Comparison of ENCODE assay signal across 15 cellular contexts in genomic region chr6:17851001-17851719, GRCh38.
DNase-seq lines count a peak whose midpoint lies in the region; ATAC-seq, FAIRE-seq and TF ChIP-seq lines count a peak whose summit lies in the region.
"Had no signal": no experiment of that assay in that cellular context is flagged by ENCODE, and none has a peak within 500 bp of the region (broad histone marks: within the 10 kb centered on the region; RNA-seq: fewer than 3 reads in every experiment).

No MANE protein-coding gene starts in this region.

- TF ChIP-seq CTCF in A549 (IDR thresholded peaks at IDR 0.05) (no peak), K562 (IDR thresholded peaks at IDR 0.05 in 2 of 3, conservative IDR thresholded peaks at IDR 0.05 in 1 of 3; ENCODE audit: insufficient read depth in 2 of 3, low read depth in 1 of 3, low read length in 3 of 3) (no peak)

- no peak overlapping the region for H3K4me3 ChIP-seq in A549
- H3K4me3 ChIP-seq in K562, result no peak overlapping the region
- no peak overlapping the region for H3K4me3 ChIP-seq in H7 (ENCODE audit: insufficient read depth, low read depth, low read length)

- H3K9me3 ChIP-seq in A549 (no peaks in the 10 kb centered on the region), K562 (replicated peaks; ENCODE audit: control insufficient read depth, insufficient read depth, low read depth, low read length) (no peaks in the 10 kb centered on the region)

- no peaks in the 10 kb centered on the region for H3K79me2 ChIP-seq in K562 (ENCODE audit: control insufficient read depth, insufficient read depth, low read length)

- BruUV-seq in K562 (replicated peaks; lab: Mats Ljungman, UMichigan), result no TSS peak

- H3K27me3 ChIP-seq in K562 (ENCODE audit: control insufficient read depth in 2 of 2, insufficient read depth in 2 of 2, low read length in 2 of 2), result no peaks in the 10 kb centered on the region
- no peaks in the 10 kb centered on the region for H3K27me3 ChIP-seq in H7 (ENCODE audit: control insufficient read depth, insufficient read depth, low read length)

- no peaks in the 10 kb centered on the region for H4K20me1 ChIP-seq in K562 (replicated peaks; ENCODE audit: control insufficient read depth, insufficient read depth, low read length)

- H3K4me2 ChIP-seq in A549 (peak overlapping the region; percentile 54), K562 (ENCODE audit: insufficient read depth, low read length) (no peak overlapping the region)

- H3K36me3 ChIP-seq in K562 (ENCODE audit: control insufficient read depth, insufficient read depth, low read length), result peaks cover 61% of the 10 kb centered on the region
- no peaks in the 10 kb centered on the region for H3K36me3 ChIP-seq in H7 (replicated peaks; ENCODE audit: control insufficient read depth, insufficient read depth, low read length)

- CTCF ChIA-PET in A549 (lab: Yijun Ruan, JAX) (interaction anchor here (0.8 kb wide), 1 partner anchor 56 kb away, joined by 4 read pairs; no protein-coding TSS in a partner anchor), K562 (lab: Yijun Ruan, JAX; ENCODE audit: low intra/inter-chr PET ratio) (no interaction called here)

- H3K9ac ChIP-seq in K562 (ENCODE audit: insufficient read depth in 1 of 2, low read depth in 2 of 2, low read length in 2 of 2), result no peak overlapping the region

- intact Hi-C loops in K562 (cut with micrococcal nuclease), result no loop called here

- no peak for DNase-seq in A549 (ENCODE audit: low read depth in 1 of 2, low spot score in 1 of 2)
- no peak for DNase-seq in K562 (ENCODE audit: extremely low read depth in 1 of 4, low spot score in 3 of 4)
- peak; percentile 29 for DNase-seq in iris pigment epithelial cell (ENCODE audit: low read depth)
- DNase-seq in SW480 (ENCODE audit: low spot score), result no peak
- DNase-seq in GM19240 (ENCODE audit: insufficient read length, low spot score), result no peak
- no peak for DNase-seq in H7
- DNase-seq: activated CD4-positive, alpha-beta T cell treated with anti-CD3 and anti-CD28 coated beads, Interleukin-2, amount 10 ng/mL, durations not matched to agents 7 days and 5 days; Calu3; effector memory CD4-positive, alpha-beta T cell; hippocampal formation; NCI-H524 treated with DMSO at 0.1 percent for 48 hours; T1000 had no signal

- H3K9me1 ChIP-seq in K562 (ENCODE audit: control insufficient read depth, insufficient read depth, low read length), result no peaks in the 10 kb centered on the region

- FAIRE-seq in A549 (lab: Jason Lieb, UNC) (no peak), K562 (lab: Jason Lieb, UNC) (no peak)

- H3K27ac ChIP-seq in A549, result peak overlapping the region in 1 of 2 experiments; percentile 64; a peak in 3 of 6 replicates
- H3K27ac ChIP-seq in K562 (ENCODE audit: extremely low read depth, low read depth, low read length), result no peak overlapping the region
- H3K27ac ChIP-seq: 22Rv1 had no signal

- WGBS in A549 (ENCODE audit: missing lambda C conversion rate), result 62% methylated on average over 3 of the region's 3 CpGs
- WGBS in K562 (ENCODE audit: insufficient coverage, low coverage, missing lambda C conversion rate), result 78% methylated on average over 3 of the region's 3 CpGs

- in situ Hi-C loops in K562 (cut with MboI), result no loop called here

- POLR2A ChIA-PET in A549 (lab: Yijun Ruan, JAX) (no interaction called here), K562 (lab: Yijun Ruan, JAX) (interaction anchor here (0.7 to 4.5 kb wide), 4 partner anchors 8 to 335 kb away, joined by 3 to 21 read pairs (median 4); no protein-coding TSS in a partner anchor)

- ATAC-seq in A549, result no peak; a peak in 1 of 6 replicates
- peak; percentile 46 for ATAC-seq in HG03432 (IDR thresholded peaks at IDR 0.05; ENCODE audit: unreplicated experiment)
- ATAC-seq in K562, result no peak
- ATAC-seq in HG03565 (IDR thresholded peaks at IDR 0.05; ENCODE audit: unreplicated experiment), result no peak

- TF ChIP-seq POLR2A in A549 (IDR thresholded peaks at IDR 0.05; ENCODE audit: low read length), result no peak
- TF ChIP-seq POLR2A in K562 (conservative IDR thresholded peaks at IDR 0.05), result no peak

- peaks cover 30% of the 10 kb centered on the region for H3K4me1 ChIP-seq in A549
- H3K4me1 ChIP-seq in K562 (replicated peaks in 1 of 2; ENCODE audit: control insufficient read depth in 2 of 2, insufficient read depth in 2 of 2, low read length in 2 of 2), result peaks cover 4% of the 10 kb centered on the region in 2 experiments; a peak in 3 of 5 replicates

- TF ChIP-seq RAD21 in A549 (conservative IDR thresholded peaks at IDR 0.05 in 1 of 2, IDR thresholded peaks at IDR 0.05 in 1 of 2), result no peak
- TF ChIP-seq RAD21 in K562 (CRISPR knock-in tag; conservative IDR thresholded peaks at IDR 0.05 in 1 of 2, IDR thresholded peaks at IDR 0.05 in 1 of 2), result no peak

- no peak for TF ChIP-seq EP300 in A549 (IDR thresholded peaks at IDR 0.05)
- TF ChIP-seq EP300 in K562 (IDR thresholded peaks at IDR 0.05; ENCODE audit: low read length), result no peak

- H2AFZ ChIP-seq in K562 (ENCODE audit: low read depth, low read length), result no peak overlapping the region

TF ChIP-seq in A549, 52 proteins besides CTCF, POLR2A, EP300 and RAD21:
- TF ChIP-seq HDAC2 (IDR thresholded peaks at IDR 0.05) (no peak), JUNB (IDR thresholded peaks at IDR 0.05) (no peak), KDM5A (IDR thresholded peaks at IDR 0.05) (no peak), CEBPB (IDR thresholded peaks at IDR 0.05) (no peak), RFX5 (IDR thresholded peaks at IDR 0.05) (no peak), JUN (IDR thresholded peaks at IDR 0.05) (no peak), NPAS2 (CRISPR knock-in tag; IDR thresholded peaks at IDR 0.05; ENCODE audit: borderline replicate concordance) (no peak), RCOR1 (IDR thresholded peaks at IDR 0.05; ENCODE audit: low read depth, low read length) (no peak)

TF ChIP-seq in K562, 482 proteins besides CTCF, POLR2A, EP300 and RAD21:
- TF ChIP-seq KDM1A (IDR thresholded peaks at IDR 0.05) (peak; percentile 58 to 59; a peak in 3 of 4 replicates), THRB (CRISPR knock-in tag; conservative IDR thresholded peaks at IDR 0.05) (no peak), FOXJ3 (CRISPR knock-in tag; IDR thresholded peaks at IDR 0.05) (no peak), SNRNP70 (optimal IDR thresholded peaks at IDR 0.05; ENCODE audit: low read depth, low read length) (no peak), XRCC4 (IDR thresholded peaks at IDR 0.05; ENCODE audit: extremely low read depth, insufficient read depth, insufficient read length) (no peak), ZNF316 (IDR thresholded peaks at IDR 0.05) (peak; percentile 36)

Comparison
In these comparisons a context has a peak if more than half of its experiments do, and no peak if none do; other contexts are left out.
1. Of the 35 proteins assayed by ChIP-seq in both K562 and A549: peak only in K562: KDM1A; only in A549: none; in both: none; in neither: 34.